19 cellular contexts compared by ENCODE assay signal in the genomic region with DNA sequence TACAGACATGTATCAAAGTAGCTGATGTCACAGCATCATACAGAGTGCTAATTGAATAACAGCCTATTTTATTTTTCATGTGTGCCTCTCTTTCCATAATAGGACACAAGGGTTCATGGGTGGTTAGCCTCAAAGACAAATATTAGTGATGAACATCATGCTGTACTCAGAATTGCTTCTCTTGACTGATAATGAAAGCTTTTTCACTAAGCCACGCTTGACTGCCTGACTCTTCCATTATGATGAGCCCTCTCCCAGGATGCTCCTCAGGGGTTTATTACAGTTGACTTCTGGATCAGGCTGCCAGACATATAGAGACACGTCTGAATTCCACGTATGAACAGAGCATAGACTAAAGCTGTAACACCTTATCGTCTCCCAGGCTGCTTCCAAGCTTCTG.
"Had no signal": no experiment of that assay in that cellular context is flagged by ENCODE, and none has a peak within 500 bp of the region (broad histone marks: within the 10 kb centered on the region; RNA-seq: fewer than 3 reads in every experiment).

No MANE protein-coding gene starts in this region.

- H3K27me3 Mint-ChIP-seq: memory B cell; stimulated activated memory B cell treated with anti-CD40 and anti-IgM and Interleukin-4, amounts not matched to agents 10 μg/mL and 1 μg/mL and 100 μg/mL, for 72 hours; stimulated activated naive CD8-positive, alpha-beta T cell treated with anti-CD3 and anti-CD28 coated beads, Interleukin-15, amount 100 ng/mL, for 72 hours had no signal

- H3K36me3 Mint-ChIP-seq: memory B cell; mesothelial cell of epicardium; natural killer cell; stimulated activated memory B cell treated with anti-CD40 and anti-IgM and Interleukin-4, amounts not matched to agents 10 μg/mL and 1 μg/mL and 100 μg/mL, for 72 hours had no signal

- ATAC-seq: left cardiac atrium; lower lobe of right lung; natural killer cell; right lobe of liver; stimulated activated memory B cell treated with anti-CD40 and anti-IgM and Interleukin-4, amounts not matched to agents 10 μg/mL and 1 μg/mL and 100 μg/mL, for 72 hours; stimulated activated naive CD8-positive, alpha-beta T cell treated with anti-CD3 and anti-CD28 coated beads, Interleukin-15, amount 100 ng/mL, for 72 hours; upper lobe of right lung had no signal

- H3K4me1 Mint-ChIP-seq: memory B cell; mesothelial cell of epicardium; natural killer cell; stimulated activated memory B cell treated with anti-CD40 and anti-IgM and Interleukin-4, amounts not matched to agents 10 μg/mL and 1 μg/mL and 100 μg/mL, for 72 hours; stimulated activated naive CD8-positive, alpha-beta T cell treated with anti-CD3 and anti-CD28 coated beads, Interleukin-15, amount 100 ng/mL, for 72 hours had no signal

- H3K4me3 Mint-ChIP-seq: memory B cell; mesothelial cell of epicardium; natural killer cell; stimulated activated memory B cell treated with anti-CD40 and anti-IgM and Interleukin-4, amounts not matched to agents 10 μg/mL and 1 μg/mL and 100 μg/mL, for 72 hours; stimulated activated naive CD8-positive, alpha-beta T cell treated with anti-CD3 and anti-CD28 coated beads, Interleukin-15, amount 100 ng/mL, for 72 hours had no signal

- H3K27ac Mint-ChIP-seq: memory B cell; mesothelial cell of epicardium; natural killer cell; stimulated activated memory B cell treated with anti-CD40 and anti-IgM and Interleukin-4, amounts not matched to agents 10 μg/mL and 1 μg/mL and 100 μg/mL, for 72 hours; stimulated activated naive CD8-positive, alpha-beta T cell treated with anti-CD3 and anti-CD28 coated beads, Interleukin-15, amount 100 ng/mL, for 72 hours had no signal

- DNase-seq: cortex of kidney; dorsolateral prefrontal cortex; effector CD8-positive, alpha-beta T cell; foreskin melanocyte; head of caudate nucleus; kidney; left cardiac atrium; left ventricle myocardium inferior; lower lobe of right lung; natural killer cell; occipital lobe; right lobe of liver; stimulated activated CD4-positive, alpha-beta T cell treated with anti-CD3 and anti-CD28 coated beads, Interleukin-4, amount 100 ng/mL, for 1 hour; stimulated activated naive CD8-positive, alpha-beta T cell treated with anti-CD3 and anti-CD28 coated beads, Interleukin-15, amount 100 ng/mL, for 72 hours; testis; upper lobe of right lung had no signal

- FAIRE-seq: kidney had no signal

- H3K9me3 Mint-ChIP-seq: stimulated activated naive CD8-positive, alpha-beta T cell treated with anti-CD3 and anti-CD28 coated beads, Interleukin-15, amount 100 ng/mL, for 72 hours had no signal
